33 cellular contexts compared by ENCODE assay signal in the genomic region with DNA sequence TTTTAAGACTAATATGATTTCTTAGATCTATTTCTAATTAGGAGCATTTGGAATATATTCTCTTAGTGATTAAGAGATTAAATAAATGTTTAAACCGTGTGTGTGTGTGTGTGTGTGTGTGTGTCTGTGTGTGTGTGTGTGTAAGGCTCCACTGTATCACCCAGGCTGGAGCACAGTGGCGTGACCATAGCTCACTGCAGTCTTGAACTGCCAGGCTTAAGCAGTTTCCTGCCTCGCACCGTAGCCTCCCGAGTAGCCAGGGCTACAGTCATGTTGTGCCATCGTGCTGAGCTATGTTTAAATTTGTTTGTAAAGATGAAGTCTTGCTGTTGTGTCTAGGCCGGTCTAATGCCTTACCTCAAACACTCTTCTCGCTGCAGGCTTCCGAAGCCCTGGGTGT.
DNase-seq lines count a peak whose midpoint lies in the region; ATAC-seq, FAIRE-seq and TF ChIP-seq lines count a peak whose summit lies in the region.
"Had no signal": no experiment of that assay in that cellular context is flagged by ENCODE, and none has a peak within 500 bp of the region (broad histone marks: within the 10 kb centered on the region; RNA-seq: fewer than 3 reads in every experiment).

No MANE protein-coding gene starts in this region.

- H2AFZ ChIP-seq in H1 (ENCODE audit: low read length), result no peak overlapping the region

- POLR2A ChIA-PET in CD4-positive, alpha-beta memory T cell (lab: Charles Lee; ENCODE audit: partially characterized antibody), result no interaction called here
- POLR2A ChIA-PET in H1 (lab: Charles Lee; ENCODE audit: partially characterized antibody), result no interaction called here
- POLR2A ChIA-PET in naive thymus-derived CD4-positive, alpha-beta T cell (lab: Charles Lee), result no interaction called here

- H4K8ac ChIP-seq in H1 (ENCODE audit: extremely low read depth, insufficient read depth, low read length), result peak overlapping the region; percentile 35; the same call in 1 of the 2 replicates

- H2BK15ac ChIP-seq in H1 (ENCODE audit: low read length), result no peak overlapping the region

- H3K9me3 ChIP-seq in CD4-positive, alpha-beta memory T cell (ENCODE audit: control insufficient read depth in 1 of 2, low read length in 2 of 2), result no peaks in the 10 kb centered on the region
- no peaks in the 10 kb centered on the region for H3K9me3 ChIP-seq in H1 (ENCODE audit: insufficient read depth in 2 of 2, low read depth in 1 of 2, low read length in 1 of 2)
- H3K9me3 ChIP-seq in naive thymus-derived CD4-positive, alpha-beta T cell (ENCODE audit: control insufficient read depth in 2 of 3, low read length in 3 of 3), result no peaks in the 10 kb centered on the region
- H3K9me3 ChIP-seq: ascending aorta, BE2C, HAP-1, sigmoid colon, stomach, thyroid gland had no signal

- no peak overlapping the region for H3K4me2 ChIP-seq in H1 (ENCODE audit: insufficient read depth in 1 of 2, low read depth in 2 of 2, low read length in 2 of 2)

- CTCF ChIA-PET in CD4-positive, alpha-beta memory T cell (lab: Charles Lee; ENCODE audit: partially characterized antibody), result no interaction called here
- CTCF ChIA-PET in H1 (lab: Charles Lee; ENCODE audit: partially characterized antibody), result no interaction called here
- CTCF ChIA-PET in naive thymus-derived CD4-positive, alpha-beta T cell (lab: Charles Lee), result no interaction called here

- no peak overlapping the region for H2BK12ac ChIP-seq in H1 (ENCODE audit: low read depth, low read length)

- peak overlapping the region in 4 of 7 donors; percentile 36 to 91 (median 49) for H3K27ac Mint-ChIP-seq in CD4-positive, alpha-beta memory T cell
- peak overlapping the region in 6 of 9 donors; percentile 65 to 92 (median 86) for H3K27ac Mint-ChIP-seq in naive thymus-derived CD4-positive, alpha-beta T cell
- H3K27ac Mint-ChIP-seq: activated CD8-positive, alpha-beta memory T cell treated with anti-CD3 and anti-CD28 coated beads, Interleukin-2, amount 10 ng/mL, durations not matched to agents 7 days and 5 days; endodermal cell had no signal

- no peaks in the 10 kb centered on the region for H3K27me3 ChIP-seq in CD4-positive, alpha-beta memory T cell (ENCODE audit: insufficient read depth, low read length)
- H3K27me3 ChIP-seq in H1 (replicated peaks in 1 of 4; ENCODE audit: control insufficient read depth in 3 of 4, extremely low read depth in 1 of 4, insufficient read depth in 3 of 4, low read length in 3 of 4), result no peaks in the 10 kb centered on the region
- H3K27me3 ChIP-seq in naive thymus-derived CD4-positive, alpha-beta T cell (ENCODE audit: control insufficient read depth in 2 of 2, insufficient read depth in 2 of 2, low read length in 2 of 2), result no peaks in the 10 kb centered on the region
- H3K27me3 ChIP-seq: ascending aorta, BE2C, cardiac muscle cell, sigmoid colon, stomach, thyroid gland had no signal

- H3K18ac ChIP-seq in H1 (ENCODE audit: extremely low read depth, low read length), result no peak overlapping the region

- no peak overlapping the region for H4K91ac ChIP-seq in H1 (replicated peaks; ENCODE audit: insufficient read length, low read length)

- no peak overlapping the region for H4K5ac ChIP-seq in H1 (ENCODE audit: insufficient read length, low read depth, low read length)

- H2BK5ac ChIP-seq in H1 (ENCODE audit: low read depth, low read length), result no peak overlapping the region

- H3K4me1 ChIP-seq in CD4-positive, alpha-beta memory T cell (ENCODE audit: insufficient read depth, low read length), result peaks cover 33% of the 10 kb centered on the region
- H3K4me1 ChIP-seq in H1 (replicated peaks in 1 of 4; ENCODE audit: control insufficient read depth in 3 of 4, insufficient read depth in 4 of 4, low read length in 3 of 4), result peaks cover 0 to 6% (median 6%) of the 10 kb centered on the region in 4 experiments; a peak in 4 of 7 replicates
- peaks cover 22 to 25% of the 10 kb centered on the region in 2 donors for H3K4me1 ChIP-seq in naive thymus-derived CD4-positive, alpha-beta T cell (ENCODE audit: control insufficient read depth in 2 of 2, insufficient read depth in 2 of 2, low read length in 2 of 2)
- H3K4me1 ChIP-seq: HAP-1 had no signal

- H3K4me1 Mint-ChIP-seq in CD4-positive, alpha-beta memory T cell, result peaks cover 30 to 40% (median 37%) of the 10 kb centered on the region in 4 donors
- H3K4me1 Mint-ChIP-seq in naive thymus-derived CD4-positive, alpha-beta T cell, result peaks cover 10 to 54% (median 41%) of the 10 kb centered on the region in 7 donors

- WGBS in H1 (ENCODE audit: extremely low coverage in 1 of 2, insufficient coverage in 1 of 2, insufficient read length in 1 of 2, insufficient replicate concordance in 2 of 2, low coverage in 1 of 2, low lambda C conversion rate in 2 of 2, missing lambda C conversion rate in 1 of 2), 2 experiments, result 87% methylated on average over 9 of the region's 9 CpGs; no CpG with 5 or more reads in 1 of the 2 experiments

- H3K14ac ChIP-seq in H1 (ENCODE audit: insufficient read length), result no peak overlapping the region

- no peaks in the 10 kb centered on the region for H3K36me3 ChIP-seq in CD4-positive, alpha-beta memory T cell (ENCODE audit: insufficient read depth, low read length)
- H3K36me3 ChIP-seq in H1 (ENCODE audit: control insufficient read depth in 2 of 4, insufficient read depth in 4 of 4, low read length in 3 of 4), result peaks cover 3 to 17% (median 5%) of the 10 kb centered on the region in 4 experiments; a peak in 6 of 8 replicates
- peaks cover 0 to 11% (median 4%) of the 10 kb centered on the region in 3 experiments for H3K36me3 ChIP-seq in naive thymus-derived CD4-positive, alpha-beta T cell (ENCODE audit: control insufficient read depth in 2 of 3, insufficient read depth in 3 of 3, low read length in 3 of 3)

- H2BK120ac ChIP-seq in H1 (replicated peaks; ENCODE audit: low read depth, low read length), result no peak overlapping the region

- no peak for TF ChIP-seq EP300 in H1 (IDR thresholded peaks at IDR 0.05; ENCODE audit: borderline replicate concordance in 1 of 2, low read depth in 2 of 2, low read length in 2 of 2)

- TF ChIP-seq POLR2A in GM12891 (IDR thresholded peaks at IDR 0.05; ENCODE audit: low read depth, low read length) (no peak), H1 (IDR thresholded peaks at IDR 0.05; ENCODE audit: control extremely low read depth in 1 of 2, low read depth in 2 of 2, low read length in 2 of 2) (no peak)

- no peak overlapping the region for H3K23ac ChIP-seq in H1 (ENCODE audit: insufficient read length)

- H3K27me3 Mint-ChIP-seq in CD4-positive, alpha-beta memory T cell, result no peaks in the 10 kb centered on the region
- no peaks in the 10 kb centered on the region for H3K27me3 Mint-ChIP-seq in naive thymus-derived CD4-positive, alpha-beta T cell
- H3K27me3 Mint-ChIP-seq: activated CD8-positive, alpha-beta memory T cell treated with anti-CD3 and anti-CD28 coated beads, Interleukin-2, amount 10 ng/mL, durations not matched to agents 7 days and 5 days; activated naive CD4-positive, alpha-beta T cell treated with anti-CD3 and anti-CD28 coated beads, Interleukin-2, amount 50 U/mL, for 24 hours had no signal

- no peak overlapping the region for H3K56ac ChIP-seq in H1 (replicated peaks; ENCODE audit: insufficient read length, low read depth, low read length)

- peaks cover 30 to 50% of the 10 kb centered on the region in 2 donors for H3K36me3 Mint-ChIP-seq in CD4-positive, alpha-beta memory T cell
- peaks cover 9 to 21% (median 11%) of the 10 kb centered on the region in 5 donors for H3K36me3 Mint-ChIP-seq in naive thymus-derived CD4-positive, alpha-beta T cell

- intact Hi-C loops in CD4-positive, alpha-beta memory T cell (cut with micrococcal nuclease), result loop anchor here (5.0 kb wide), 1 partner anchor 37 kb away; no protein-coding TSS in a partner anchor
- intact Hi-C loops in naive thymus-derived CD4-positive, alpha-beta T cell (cut with micrococcal nuclease), result loop anchor here in 1 of 2 donors (5.0 kb wide), 1 partner anchor 143 kb away; no protein-coding TSS in a partner anchor

- H3K79me2 ChIP-seq in H1 (ENCODE audit: control insufficient read depth in 1 of 2, insufficient read depth in 2 of 2, low read length in 2 of 2), result no peaks in the 10 kb centered on the region

- no peak overlapping the region for H3K4ac ChIP-seq in H1 (replicated peaks; ENCODE audit: insufficient read length, low read depth, low read length)

- FAIRE-seq in GM12891 (lab: Jason Lieb, UNC) (peak; percentile 40), H1 (lab: Jason Lieb, UNC) (no peak)
- FAIRE-seq: frontal cortex, G401.6 had no signal

- no peak overlapping the region for H2BK20ac ChIP-seq in H1 (ENCODE audit: low read length)

- H3K79me1 ChIP-seq in H1 (ENCODE audit: low read depth, low read length), result no peaks in the 10 kb centered on the region

- H3K27ac ChIP-seq in CD4-positive, alpha-beta memory T cell (ENCODE audit: low read depth, low read length), result no peak overlapping the region
- no peak overlapping the region for H3K27ac ChIP-seq in H1 (ENCODE audit: low read depth, low read length)
- no peak overlapping the region for H3K27ac ChIP-seq in naive thymus-derived CD4-positive, alpha-beta T cell (ENCODE audit: low read depth, low read length)
- H3K27ac ChIP-seq: ascending aorta, cardiac muscle cell, stomach, thyroid gland had no signal

- no peak overlapping the region for H3K9ac ChIP-seq in H1 (replicated peaks in 1 of 4; ENCODE audit: extremely low read depth in 1 of 4, low read depth in 3 of 4, low read length in 3 of 4)

- no peak for DNase-seq in CD4-positive, alpha-beta memory T cell
- no peak for DNase-seq in GM12891 (ENCODE audit: insufficient read length, low spot score)
- DNase-seq in H1 (ENCODE audit: low read depth in 1 of 2, low spot score in 2 of 2), result no peak
- no peak for DNase-seq in naive thymus-derived CD4-positive, alpha-beta T cell
- no peak for DNase-seq in NCI-H2196 (lab: John Stamatoyannopoulos, UW; ENCODE audit: unreplicated experiment)
- DNase-seq in NCI-H2171 (lab: John Stamatoyannopoulos, UW), result no peak
- DNase-seq: ACHN; activated CD4-positive, alpha-beta T cell treated with anti-CD3 and anti-CD28 coated beads for 48 hours; activated CD8-positive, alpha-beta memory T cell treated with anti-CD3 and anti-CD28 coated beads, Interleukin-2, amount 10 ng/mL, durations not matched to agents 7 days and 5 days; BE2C; cortex of kidney; DMS53; endodermal cell; hypothalamus; immature natural killer cell; IMR-90; left colon; mesenchymal stem cell; NCI-H1105 treated with DMSO at 0.1 percent for 48 hours; NCI-H2029; NCI-H345; SHP77; sigmoid colon; stomach; thyroid gland had no signal

- no peak overlapping the region for H2AK5ac ChIP-seq in H1 (ENCODE audit: low read depth, low read length)

- TF ChIP-seq CTCF in H1 (IDR thresholded peaks at IDR 0.05; ENCODE audit: control extremely low read depth in 1 of 3, insufficient read depth in 1 of 3, low read depth in 1 of 3, low read length in 3 of 3), result no peak

- no peak for TF ChIP-seq RAD21 in H1 (IDR thresholded peaks at IDR 0.05 in 1 of 2, conservative IDR thresholded peaks at IDR 0.05 in 1 of 2; ENCODE audit: low read depth in 2 of 2, low read length in 2 of 2)

- H3K23me2 ChIP-seq in H1 (ENCODE audit: low read depth, low read length), result no peaks in the 10 kb centered on the region; the same call in 1 of the 2 replicates

- no peak for ATAC-seq in naive thymus-derived CD4-positive, alpha-beta T cell
- no peak for ATAC-seq in HG02973 (IDR thresholded peaks at IDR 0.05; ENCODE audit: unreplicated experiment)
- ATAC-seq: activated CD8-positive, alpha-beta memory T cell treated with anti-CD3 and anti-CD28 coated beads, Interleukin-2, amount 10 ng/mL, durations not matched to agents 7 days and 5 days; left colon had no signal

- H4K20me1 ChIP-seq in H1 (replicated peaks in 1 of 2; ENCODE audit: control insufficient read depth in 1 of 2, insufficient read depth in 2 of 2, low read length in 2 of 2), result no peaks in the 10 kb centered on the region

- no peak overlapping the region for H3K4me3 Mint-ChIP-seq in CD4-positive, alpha-beta memory T cell
- H3K4me3 Mint-ChIP-seq in naive thymus-derived CD4-positive, alpha-beta T cell, result peak overlapping the region in 1 of 10 donors; percentile 60
- H3K4me3 Mint-ChIP-seq: activated CD8-positive, alpha-beta memory T cell treated with anti-CD3 and anti-CD28 coated beads, Interleukin-2, amount 10 ng/mL, durations not matched to agents 7 days and 5 days; activated naive CD4-positive, alpha-beta T cell treated with anti-CD3 and anti-CD28 coated beads, Interleukin-2, amount 50 U/mL, for 24 hours; endodermal cell; immature natural killer cell; T-helper 2 cell treated with Interferon-gamma antibody and Interleukin-4, amounts not matched to agents 5 μg/mL and 100 μg/mL, for 36 hours had no signal

- H3K9me3 Mint-ChIP-seq in CD4-positive, alpha-beta memory T cell, result no peaks in the 10 kb centered on the region
- no peaks in the 10 kb centered on the region for H3K9me3 Mint-ChIP-seq in naive thymus-derived CD4-positive, alpha-beta T cell
- H3K9me3 Mint-ChIP-seq: activated naive CD4-positive, alpha-beta T cell treated with anti-CD3 and anti-CD28 coated beads, Interleukin-2, amount 50 U/mL, for 24 hours; endodermal cell; immature natural killer cell; T-helper 2 cell treated with Interferon-gamma antibody and Interleukin-4, amounts not matched to agents 5 μg/mL and 100 μg/mL, for 36 hours had no signal

- no peak overlapping the region for H3K4me3 ChIP-seq in CD4-positive, alpha-beta memory T cell (ENCODE audit: low read length in 2 of 2)
- H3K4me3 ChIP-seq in H1 (ENCODE audit: extremely low read depth in 1 of 4, insufficient read depth in 2 of 4, low read depth in 3 of 4, low read length in 4 of 4), result no peak overlapping the region
- H3K4me3 ChIP-seq in naive thymus-derived CD4-positive, alpha-beta T cell (ENCODE audit: low read length), result no peak overlapping the region
- H3K4me3 ChIP-seq: ascending aorta, cardiac muscle cell, HAP-1, sigmoid colon, stomach, thyroid gland had no signal
